ENCODE assay signal across 8 cellular contexts in genomic region chr19:45423589-45424190, GRCh38.
DNase-seq lines count a peak whose midpoint lies in the region; ATAC-seq lines count a peak whose summit lies in the region.

TSS of gene ERCC1 (minus strand) at chr19:45423917. CDS start at chr19:45423374, 543 bp downstream.

- peak; percentile 60 for ATAC-seq in GM19455 (IDR thresholded peaks at IDR 0.05; ENCODE audit: unreplicated experiment)
- peak; percentile 90 for ATAC-seq in stimulated activated memory B cell treated with anti-CD40 and anti-IgM and Interleukin-4, amounts not matched to agents 10 μg/mL and 1 μg/mL and 100 μg/mL, for 72 hours

- peaks cover 78% of the 10 kb centered on the region for H3K4me1 Mint-ChIP-seq in stimulated activated memory B cell treated with anti-CD40 and anti-IgM and Interleukin-4, amounts not matched to agents 10 μg/mL and 1 μg/mL and 100 μg/mL, for 72 hours

- H3K27me3 Mint-ChIP-seq in stimulated activated memory B cell treated with anti-CD40 and anti-IgM and Interleukin-4, amounts not matched to agents 10 μg/mL and 1 μg/mL and 100 μg/mL, for 72 hours, result no peaks in the 10 kb centered on the region

- peak within 1 kb of the TSS; percentile 95 for H3K4me3 Mint-ChIP-seq in stimulated activated memory B cell treated with anti-CD40 and anti-IgM and Interleukin-4, amounts not matched to agents 10 μg/mL and 1 μg/mL and 100 μg/mL, for 72 hours

- H3K9me3 Mint-ChIP-seq in stimulated activated memory B cell treated with anti-CD40 and anti-IgM and Interleukin-4, amounts not matched to agents 10 μg/mL and 1 μg/mL and 100 μg/mL, for 72 hours, result no peaks in the 10 kb centered on the region

- H3K36me3 Mint-ChIP-seq in stimulated activated memory B cell treated with anti-CD40 and anti-IgM and Interleukin-4, amounts not matched to agents 10 μg/mL and 1 μg/mL and 100 μg/mL, for 72 hours, result peaks cover 23% of the 10 kb centered on the region

- H3K27ac Mint-ChIP-seq in stimulated activated memory B cell treated with anti-CD40 and anti-IgM and Interleukin-4, amounts not matched to agents 10 μg/mL and 1 μg/mL and 100 μg/mL, for 72 hours, result peak within 1 kb of the TSS; percentile 97

- DNase-seq in COLO829 (ENCODE audit: low spot score) (peak; percentile 98), HK-2 (ENCODE audit: unreplicated experiment) (peak; percentile 99), NCI-H774 (lab: John Stamatoyannopoulos, UW) (peak; percentile 97), epidermal melanocyte (ENCODE audit: insufficient read length, low spot score) (peak; percentile 91), middle frontal gyrus (ENCODE audit: extremely low spot score, low spot score) (peak; percentile 77)
- peak; percentile 91 for DNase-seq in activated CD8-positive, alpha-beta memory T cell treated with anti-CD3 and anti-CD28 coated beads for 24 hours

Comparison
In these comparisons a context has a peak if more than half of its experiments do, and no peak if none do; other contexts are left out.
1. Peak in every context shown above with its lines: DNase-seq and ATAC-seq.